Comparison of ENCODE assay signal across 25 cellular contexts in genomic region chr12:130097342-130097741, GRCh38.
"Had no signal": no experiment of that assay in that cellular context is flagged by ENCODE, and none has a peak within 500 bp of the region (broad histone marks: within the 10 kb centered on the region; RNA-seq: fewer than 3 reads in every experiment).

No MANE protein-coding gene starts in this region.

- H3K4me1 ChIP-seq: adrenal gland had no signal

- H3K36me3 ChIP-seq: adrenal gland had no signal

- H3K27ac Mint-ChIP-seq: activated CD8-positive, alpha-beta T cell treated with anti-CD3 and anti-CD28 coated beads, Interleukin-2, amount 10 ng/mL, durations not matched to agents 7 days and 5 days; activated naive CD8-positive, alpha-beta T cell treated with anti-CD3 and anti-CD28 coated beads, Interleukin-2, amount 10 ng/mL, durations not matched to agents 7 days and 5 days; T-helper 17 cell; WTC11 had no signal

- H3K4me1 Mint-ChIP-seq: activated naive CD8-positive, alpha-beta T cell treated with anti-CD3 and anti-CD28 coated beads, Interleukin-2, amount 10 ng/mL, durations not matched to agents 7 days and 5 days; T-helper 17 cell had no signal

- H3K27me3 Mint-ChIP-seq: activated naive CD8-positive, alpha-beta T cell treated with anti-CD3 and anti-CD28 coated beads, Interleukin-2, amount 10 ng/mL, durations not matched to agents 7 days and 5 days had no signal

- H3K9me3 ChIP-seq: adrenal gland had no signal

- H3K4me3 ChIP-seq: adrenal gland had no signal

- H3K4me3 Mint-ChIP-seq: activated CD8-positive, alpha-beta T cell treated with anti-CD3 and anti-CD28 coated beads, Interleukin-2, amount 10 ng/mL, durations not matched to agents 7 days and 5 days; activated naive CD8-positive, alpha-beta T cell treated with anti-CD3 and anti-CD28 coated beads, Interleukin-2, amount 10 ng/mL, durations not matched to agents 7 days and 5 days; T-helper 17 cell; WTC11 had no signal

- ATAC-seq: activated CD8-positive, alpha-beta T cell treated with anti-CD3 and anti-CD28 coated beads, Interleukin-2, amount 10 ng/mL, durations not matched to agents 7 days and 5 days; T-helper 17 cell; WTC11 had no signal

- FAIRE-seq: RCC 7860 had no signal

- H3K36me3 Mint-ChIP-seq: activated naive CD8-positive, alpha-beta T cell treated with anti-CD3 and anti-CD28 coated beads, Interleukin-2, amount 10 ng/mL, durations not matched to agents 7 days and 5 days had no signal

- H3K9me3 Mint-ChIP-seq: activated naive CD8-positive, alpha-beta T cell treated with anti-CD3 and anti-CD28 coated beads, Interleukin-2, amount 10 ng/mL, durations not matched to agents 7 days and 5 days had no signal

- H3K27ac ChIP-seq: adrenal gland had no signal

- H3K27me3 ChIP-seq: adrenal gland had no signal

- DNase-seq: activated CD4-positive, alpha-beta T cell treated with anti-CD3 and anti-CD28 coated beads for 48 hours; activated CD4-positive, alpha-beta T cell treated with anti-CD3 and anti-CD28 coated beads, Interleukin-2, amount 50 U/mL, for 4 hours; activated CD4-positive, CD25-positive, alpha-beta regulatory T cell treated with anti-CD3 and anti-CD28 coated beads, Interleukin-2, amount 50 U/mL, for 72 hours; activated CD8-positive, alpha-beta memory T cell treated with anti-CD3 and anti-CD28 coated beads, Interleukin-2, amount 50 U/mL, for 48 hours; activated CD8-positive, alpha-beta T cell treated with anti-CD3 and anti-CD28 coated beads, Interleukin-2, amount 10 ng/mL, durations not matched to agents 7 days and 5 days; activated naive CD4-positive, alpha-beta T cell treated with anti-CD3 and anti-CD28 coated beads, Interleukin-2, amount 50 U/mL, for 16 hours; activated naive CD8-positive, alpha-beta T cell treated with anti-CD3 and anti-CD28 coated beads, Interleukin-2, amount 10 ng/mL, durations not matched to agents 7 days and 5 days; activated T-cell treated with anti-CD3 and anti-CD28 coated beads, Interleukin-2, amount 50 U/mL, for 1 hour; adrenal gland; anterior cingulate cortex; MM.1S; NCI-H1105; NCI-H1436; NCI-H1694 treated with DMSO at 0.1 percent for 48 hours; NCI-H2029 treated with DMSO at 0.1 percent for 48 hours; NCI-H345; NCI-H510A; NCI-H526 treated with DMSO at 0.1 percent for 48 hours; NK-92 treated with Interleukin-12 subunit alpha and Interleukin-12 subunit beta, amount 100 ng/mL, for 24 hours; OCI-M1; SIG-M5; T-helper 17 cell; T-helper 9 cell had no signal
